In genomic region chr17:28663723-28664122, GRCh38 we compare ENCODE assay signal across 10 cellular contexts. TPM values are rescaled to one million over a fixed set of nuclear protein-coding genes. Genes with fewer than 3 reads are reported as not detected.
A peak's percentile ranks its signal among the peaks of the same experiment; 100 is the strongest.
DNase-seq lines count a peak whose midpoint lies in the region; ATAC-seq and TF ChIP-seq lines count a peak whose summit lies in the region.
"Had no signal": no experiment of that assay in that cellular context is flagged by ENCODE, and none has a peak within 500 bp of the region (broad histone marks: within the 10 kb centered on the region; RNA-seq: fewer than 3 reads in every experiment).

No MANE protein-coding gene starts in this region.

- no peak overlapping the region for H2BK12ac ChIP-seq in neuronal stem cell (ENCODE audit: low read length)

- H4K8ac ChIP-seq in neuronal stem cell (ENCODE audit: low read depth, low read length) = no peak overlapping the region

- H2BK5ac ChIP-seq in neuronal stem cell (ENCODE audit: low read length) = no peak overlapping the region

- no peak overlapping the region for H3K14ac ChIP-seq in neuronal stem cell (ENCODE audit: low read length)

- H3K4me3 Mint-ChIP-seq in activated CD4-positive, alpha-beta T cell treated with anti-CD3 and anti-CD28 coated beads, Interleukin-2, amount 10 ng/mL, durations not matched to agents 24 days and 14 days = peak overlapping the region; percentile 99
- H3K4me3 Mint-ChIP-seq in endodermal cell = peak overlapping the region; percentile 99
- H3K4me3 Mint-ChIP-seq in progenitor cell of endocrine pancreas (ENCODE audit: low read depth) = peak overlapping the region; percentile 100

- ATAC-seq in HG02885 (IDR thresholded peaks at IDR 0.05; ENCODE audit: poor library complexity, unreplicated experiment) = no peak

- no peak overlapping the region for H3K23ac ChIP-seq in neuronal stem cell (ENCODE audit: low read depth, low read length, poor library complexity)

- H3K79me1 ChIP-seq in neuronal stem cell (ENCODE audit: low read depth, low read length) = peaks cover 9% of the 10 kb centered on the region

- H3K4ac ChIP-seq in neuronal stem cell (ENCODE audit: low read length) = no peak overlapping the region

- H3K27me3 Mint-ChIP-seq in activated CD4-positive, alpha-beta T cell treated with anti-CD3 and anti-CD28 coated beads, Interleukin-2, amount 10 ng/mL, durations not matched to agents 24 days and 14 days = no peaks in the 10 kb centered on the region
- H3K27me3 Mint-ChIP-seq in endodermal cell (ENCODE audit: insufficient read depth) (no peaks in the 10 kb centered on the region), progenitor cell of endocrine pancreas (no peaks in the 10 kb centered on the region)

- H3K36me3 ChIP-seq in OCI-LY7 (ENCODE audit: insufficient read depth, low read length) (peaks cover 53% of the 10 kb centered on the region), endodermal cell (ENCODE audit: control insufficient read depth, insufficient read depth, low read length) (peaks cover 49% of the 10 kb centered on the region), neuronal stem cell (replicated peaks in 1 of 2; ENCODE audit: control insufficient read depth in 2 of 2, insufficient read depth in 2 of 2, low read length in 2 of 2) (peaks cover 15 to 66% of the 10 kb centered on the region in 2 donors)

- no peak overlapping the region for H4K91ac ChIP-seq in neuronal stem cell (ENCODE audit: low read depth, low read length, poor library complexity)

- H3K9me3 ChIP-seq in OCI-LY7 (ENCODE audit: low read length) (no peaks in the 10 kb centered on the region; the same call in 1 of the 2 replicates), endodermal cell (ENCODE audit: control insufficient read depth, low read length) (peaks cover 23% of the 10 kb centered on the region), neuronal stem cell (replicated peaks in 1 of 2; ENCODE audit: control insufficient read depth in 2 of 2, insufficient read depth in 1 of 2, low read depth in 1 of 2, low read length in 2 of 2) (peaks cover 4 to 9% of the 10 kb centered on the region in 2 donors)

- DNase-seq in activated CD4-positive, alpha-beta T cell treated with anti-CD3 and anti-CD28 coated beads, Interleukin-2, amount 10 ng/mL, durations not matched to agents 24 days and 14 days = no peak
- DNase-seq in activated CD4-positive, alpha-beta T cell treated with anti-CD3 and anti-CD28 coated beads, Interleukin-2, amount 50 U/mL, for 48 hours = no peak
- DNase-seq in OCI-LY7 (ENCODE audit: low spot score) = no peak
- no peak for DNase-seq in endodermal cell
- no peak for DNase-seq in progenitor cell of endocrine pancreas (ENCODE audit: low spot score, unreplicated experiment)
- no peak for DNase-seq in DMS53 treated with DMSO at 0.1 percent for 48 hours (lab: John Stamatoyannopoulos, UW; ENCODE audit: unreplicated experiment)
- DNase-seq in neuronal stem cell (ENCODE audit: low spot score) = no peak
- DNase-seq: small intestine; stimulated activated naive CD4-positive, alpha-beta T cell had no signal

- peaks cover 69% of the 10 kb centered on the region for H3K79me2 ChIP-seq in OCI-LY7 (ENCODE audit: insufficient read depth, low read depth, low read length)

- peaks cover 54% of the 10 kb centered on the region for H3K36me3 Mint-ChIP-seq in activated CD4-positive, alpha-beta T cell treated with anti-CD3 and anti-CD28 coated beads, Interleukin-2, amount 10 ng/mL, durations not matched to agents 24 days and 14 days (ENCODE audit: low read depth)
- peaks cover 61% of the 10 kb centered on the region for H3K36me3 Mint-ChIP-seq in endodermal cell (ENCODE audit: low read depth)
- H3K36me3 Mint-ChIP-seq in progenitor cell of endocrine pancreas (ENCODE audit: insufficient read depth) = peaks cover 24% of the 10 kb centered on the region

- peaks cover 3% of the 10 kb centered on the region; the same call in 1 of the 2 replicates for H4K20me1 ChIP-seq in OCI-LY7 (ENCODE audit: insufficient read depth, low read length)

- no peaks in the 10 kb centered on the region for H3K27me3 ChIP-seq in endodermal cell (ENCODE audit: control insufficient read depth, insufficient read depth, low read length, poor library complexity, severe bottlenecking)
- H3K27me3 ChIP-seq in neuronal stem cell (ENCODE audit: control insufficient read depth in 3 of 3, insufficient read depth in 3 of 3, low read depth in 1 of 3, low read length in 3 of 3) = no peaks in the 10 kb centered on the region

- BruUV-seq in OCI-LY7 (replicated peaks; lab: Mats Ljungman, UMichigan) = no TSS peak

- H3K9me3 Mint-ChIP-seq in activated CD4-positive, alpha-beta T cell treated with anti-CD3 and anti-CD28 coated beads, Interleukin-2, amount 10 ng/mL, durations not matched to agents 24 days and 14 days = no peaks in the 10 kb centered on the region
- H3K9me3 Mint-ChIP-seq in endodermal cell (peaks cover 28% of the 10 kb centered on the region), progenitor cell of endocrine pancreas (ENCODE audit: low read depth) (peaks cover 4% of the 10 kb centered on the region)

- H3K4me1 ChIP-seq in OCI-LY7 (ENCODE audit: insufficient read depth, low read length, poor library complexity, severe bottlenecking) = peaks cover 22% of the 10 kb centered on the region
- H3K4me1 ChIP-seq in endodermal cell (ENCODE audit: control insufficient read depth, insufficient read depth, low read length) = no peaks in the 10 kb centered on the region
- peaks cover 2 to 18% of the 10 kb centered on the region in 2 donors for H3K4me1 ChIP-seq in neuronal stem cell (ENCODE audit: control insufficient read depth in 2 of 2, insufficient read depth in 1 of 2, low read depth in 1 of 2, low read length in 2 of 2)

- H3K27ac Mint-ChIP-seq in activated CD4-positive, alpha-beta T cell treated with anti-CD3 and anti-CD28 coated beads, Interleukin-2, amount 10 ng/mL, durations not matched to agents 24 days and 14 days = peak overlapping the region; percentile 97
- H3K27ac Mint-ChIP-seq in endodermal cell = peak overlapping the region; percentile 100
- peak overlapping the region; percentile 57 for H3K27ac Mint-ChIP-seq in progenitor cell of endocrine pancreas

- H2BK15ac ChIP-seq in neuronal stem cell (ENCODE audit: low read length) = no peak overlapping the region

- peak overlapping the region; percentile 84 for H3K4me2 ChIP-seq in OCI-LY7 (ENCODE audit: low read length)
- no peak overlapping the region for H3K4me2 ChIP-seq in neuronal stem cell (ENCODE audit: insufficient read depth, low read length, poor library complexity, severe bottlenecking)

- no peak overlapping the region for H2AK5ac ChIP-seq in neuronal stem cell (ENCODE audit: low read depth, low read length)

- H3K9me2 ChIP-seq in OCI-LY7 (ENCODE audit: insufficient read depth, low read length) = no peaks in the 10 kb centered on the region

- CTCF ChIA-PET in OCI-LY7 (lab: Charles Lee; ENCODE audit: unreplicated experiment) = interaction anchor here (0.5 kb wide), 1 partner anchor 9 kb away, joined by 3 read pairs; no protein-coding TSS in a partner anchor

- peak overlapping the region; percentile 95 for H3K4me3 ChIP-seq in OCI-LY7 (ENCODE audit: low read depth, low read length, poor library complexity, severe bottlenecking)
- H3K4me3 ChIP-seq in endodermal cell (ENCODE audit: low read length) = peak overlapping the region; percentile 99
- H3K4me3 ChIP-seq in neuronal stem cell (ENCODE audit: low read length in 2 of 2) = no peak overlapping the region

- H3K9ac ChIP-seq in endodermal cell (ENCODE audit: extremely low read depth, low read length, poor library complexity, severe bottlenecking) (no peak overlapping the region), neuronal stem cell (ENCODE audit: low read depth, low read length, poor library complexity) (no peak overlapping the region)

- intact Hi-C loops in activated CD4-positive, alpha-beta T cell treated with anti-CD3 and anti-CD28 coated beads, Interleukin-2, amount 10 ng/mL, durations not matched to agents 24 days and 14 days (cut with micrococcal nuclease) = loop anchor here (2.0 to 5.0 kb wide), 2 partner anchors 49 to 65 kb away; partner anchors contain the start of genes PROCA1 and SPAG5
- intact Hi-C loops in OCI-LY7 (cut with micrococcal nuclease; ENCODE audit: unreplicated experiment) = no loop called here

- H2BK120ac ChIP-seq in neuronal stem cell (ENCODE audit: low read depth, low read length) = no peak overlapping the region

- peaks cover 51% of the 10 kb centered on the region for H3K4me1 Mint-ChIP-seq in activated CD4-positive, alpha-beta T cell treated with anti-CD3 and anti-CD28 coated beads, Interleukin-2, amount 10 ng/mL, durations not matched to agents 24 days and 14 days
- H3K4me1 Mint-ChIP-seq in endodermal cell (peaks cover 14% of the 10 kb centered on the region), progenitor cell of endocrine pancreas (ENCODE audit: low read depth) (peaks cover 25% of the 10 kb centered on the region)

- H2AFZ ChIP-seq in OCI-LY7 (ENCODE audit: low read length) = no peak overlapping the region
- H2AFZ ChIP-seq in neuronal stem cell (ENCODE audit: low read length) = no peak overlapping the region

- no peak for TF ChIP-seq CTCF in OCI-LY7 (conservative IDR thresholded peaks at IDR 0.05; ENCODE audit: low read length)
- no peak for TF ChIP-seq CTCF in endodermal cell (conservative IDR thresholded peaks at IDR 0.05)
- no peak for TF ChIP-seq CTCF in progenitor cell of endocrine pancreas (IDR thresholded peaks at IDR 0.05; ENCODE audit: unreplicated experiment)

- H3K18ac ChIP-seq in neuronal stem cell (ENCODE audit: low read length) = no peak overlapping the region

- POLR2A ChIA-PET in OCI-LY7 (lab: Charles Lee) = no interaction called here

- no peak overlapping the region for H3K27ac ChIP-seq in OCI-LY7 (ENCODE audit: low read depth, low read length, poor library complexity, severe bottlenecking)
- no peak overlapping the region for H3K27ac ChIP-seq in endodermal cell (ENCODE audit: low read depth, low read length)
- H3K27ac ChIP-seq in neuronal stem cell (replicated peaks; ENCODE audit: low read length) = no peak overlapping the region

RNA-seq across cellular contexts. Expression of gene SUPT6H, which starts 1.7 kb away (rescaled TPM):
- 100 and 108 TPM in 2 replicates for total RNA-seq in activated CD4-positive, alpha-beta T cell treated with anti-CD3 and anti-CD28 coated beads, Interleukin-2, amount 10 ng/mL, durations not matched to agents 24 days and 14 days
- total RNA-seq in OCI-LY7 (2014; rRNA removed; shearing (Covaris generic)) = 32.1 and 33.7 TPM in 2 replicates
- 70.4 and 76.5 TPM in 2 replicates for total RNA-seq in OCI-LY7 (2022)
- total RNA-seq in endodermal cell = 10 to 100 TPM; 54.4 to 72.1 TPM
- 45.8 TPM for polyA plus RNA-seq in endodermal cell (2013, experiment 1 of 2)
- polyA plus RNA-seq in endodermal cell (2013, experiment 2 of 2) = 38.8 TPM
- 80.0 and 88.0 TPM in 2 replicates for total RNA-seq in progenitor cell of endocrine pancreas
- polyA plus RNA-seq in neuronal stem cell (2013, experiment 1 of 2) = 20.8 TPM
- polyA plus RNA-seq in neuronal stem cell (2013, experiment 2 of 2) = 20.2 TPM

RNA-seq across cellular contexts. Expression of gene SDF2, which starts 2.0 kb away (rescaled TPM):
- 43.8 and 46.2 TPM in 2 replicates for total RNA-seq in activated CD4-positive, alpha-beta T cell treated with anti-CD3 and anti-CD28 coated beads, Interleukin-2, amount 10 ng/mL, durations not matched to agents 24 days and 14 days
- 31.2 and 31.8 TPM in 2 replicates for total RNA-seq in OCI-LY7 (2014; rRNA removed; shearing (Covaris generic))
- total RNA-seq in OCI-LY7 (2022) = 32.9 and 38.6 TPM in 2 replicates
- total RNA-seq in endodermal cell = 10 to 100 TPM; 40.6 to 42.6 TPM
- polyA plus RNA-seq in endodermal cell (2013, experiment 1 of 2) = 55.0 TPM
- polyA plus RNA-seq in endodermal cell (2013, experiment 2 of 2) = 47.9 TPM
- total RNA-seq in progenitor cell of endocrine pancreas = 53.3 and 57.9 TPM in 2 replicates
- polyA plus RNA-seq in neuronal stem cell (2013, experiment 1 of 2) = 45.0 TPM
- polyA plus RNA-seq in neuronal stem cell (2013, experiment 2 of 2) = 46.4 TPM

RNA-seq across cellular contexts. Expression of gene BLTP2, which starts 18.8 kb away (rescaled TPM):
- 220 and 225 TPM in 2 replicates for total RNA-seq in activated CD4-positive, alpha-beta T cell treated with anti-CD3 and anti-CD28 coated beads, Interleukin-2, amount 10 ng/mL, durations not matched to agents 24 days and 14 days
- total RNA-seq in OCI-LY7 (2014; rRNA removed; shearing (Covaris generic)) = 147 and 151 TPM in 2 replicates
- 177 and 185 TPM in 2 replicates for total RNA-seq in OCI-LY7 (2022)
- total RNA-seq in endodermal cell = 100 to 1,000 TPM; 132 to 144 TPM
- polyA plus RNA-seq in endodermal cell (2013, experiment 1 of 2) = 73.3 TPM
- 72.0 TPM for polyA plus RNA-seq in endodermal cell (2013, experiment 2 of 2)
- total RNA-seq in progenitor cell of endocrine pancreas = 182 and 190 TPM in 2 replicates
- polyA plus RNA-seq in neuronal stem cell (2013, experiment 1 of 2) = 54.2 TPM
- 55.4 TPM for polyA plus RNA-seq in neuronal stem cell (2013, experiment 2 of 2)

RNA-seq across cellular contexts. Expression of gene PROCA1, which starts 48.0 kb away (rescaled TPM):
- 6.0 TPM in 2 replicates for total RNA-seq in activated CD4-positive, alpha-beta T cell treated with anti-CD3 and anti-CD28 coated beads, Interleukin-2, amount 10 ng/mL, durations not matched to agents 24 days and 14 days
- total RNA-seq in OCI-LY7 (2014; rRNA removed; shearing (Covaris generic)) = 4.5 and 11.3 TPM in 2 replicates
- total RNA-seq in OCI-LY7 (2022) (4.6 and 5.9 TPM in 2 replicates), endodermal cell (10 to 100 TPM; 28.7 to 41.6 TPM), progenitor cell of endocrine pancreas (15.2 and 16.3 TPM in 2 replicates)
- 20.6 TPM for polyA plus RNA-seq in endodermal cell (2013, experiment 1 of 2)
- polyA plus RNA-seq in endodermal cell (2013, experiment 2 of 2) = 19.2 TPM
- 24.4 TPM for polyA plus RNA-seq in neuronal stem cell (2013, experiment 1 of 2)
- 25.2 TPM for polyA plus RNA-seq in neuronal stem cell (2013, experiment 2 of 2)

RNA-seq across cellular contexts. Expression of gene RSKR, which starts 49.7 kb away (rescaled TPM):
- total RNA-seq in activated CD4-positive, alpha-beta T cell treated with anti-CD3 and anti-CD28 coated beads, Interleukin-2, amount 10 ng/mL, durations not matched to agents 24 days and 14 days = 40.8 and 43.8 TPM in 2 replicates
- total RNA-seq in OCI-LY7 (2014; rRNA removed; shearing (Covaris generic)) = 24.7 and 30.4 TPM in 2 replicates
- total RNA-seq in OCI-LY7 (2022) = 59.6 and 66.2 TPM in 2 replicates
- 10 to 100 TPM; 25.5 to 27.6 TPM for total RNA-seq in endodermal cell
- 21.8 TPM for polyA plus RNA-seq in endodermal cell (2013, experiment 1 of 2)
- 21.9 TPM for polyA plus RNA-seq in endodermal cell (2013, experiment 2 of 2)
- 35.5 and 36.7 TPM in 2 replicates for total RNA-seq in progenitor cell of endocrine pancreas
- polyA plus RNA-seq in neuronal stem cell (2013, experiment 1 of 2) = 11.9 TPM
- polyA plus RNA-seq in neuronal stem cell (2013, experiment 2 of 2) = 12.1 TPM

Comparison
In these comparisons a context has a peak if more than half of its experiments do, and no peak if none do; other contexts are left out.
1. H3K4me3 ChIP-seq: peak in OCI-LY7 (single experiment) and endodermal cell (single experiment); none in neuronal stem cell (0 of 2).
2. Peak in every context shown above with its lines, with median percentiles within 50 percentile points of each other: H3K27ac Mint-ChIP-seq and H3K4me3 Mint-ChIP-seq.